ENCODE assay signal across 7 cellular contexts in genomic region chr3:172333042-172333377, GRCh38.
"Had no signal": no experiment of that assay in that cellular context is flagged by ENCODE, and none has a peak within 500 bp of the region (broad histone marks: within the 10 kb centered on the region; RNA-seq: fewer than 3 reads in every experiment).

No MANE protein-coding gene starts in this region.

- H3K9me3 ChIP-seq: heart right ventricle, right atrium auricular region, tibial nerve had no signal

- H3K4me3 Mint-ChIP-seq: activated naive CD8-positive, alpha-beta T cell treated with anti-CD3 and anti-CD28 coated beads, Interleukin-2, amount 10 ng/mL, durations not matched to agents 7 days and 5 days; activated T-cell treated with anti-CD3 and anti-CD28 coated beads, Interleukin-2, amount 50 U/mL, for 24 hours; T-helper 17 cell had no signal

- H3K9me3 Mint-ChIP-seq: activated naive CD8-positive, alpha-beta T cell treated with anti-CD3 and anti-CD28 coated beads, Interleukin-2, amount 10 ng/mL, durations not matched to agents 7 days and 5 days; activated T-cell treated with anti-CD3 and anti-CD28 coated beads, Interleukin-2, amount 50 U/mL, for 24 hours had no signal

- H3K4me3 ChIP-seq: heart right ventricle, right atrium auricular region, skin epidermis, tibial nerve had no signal

- H3K27me3 Mint-ChIP-seq: activated naive CD8-positive, alpha-beta T cell treated with anti-CD3 and anti-CD28 coated beads, Interleukin-2, amount 10 ng/mL, durations not matched to agents 7 days and 5 days; activated T-cell treated with anti-CD3 and anti-CD28 coated beads, Interleukin-2, amount 50 U/mL, for 24 hours; T-helper 17 cell had no signal

- H3K27me3 ChIP-seq: heart right ventricle, right atrium auricular region, tibial nerve had no signal

- H3K27ac Mint-ChIP-seq: activated naive CD8-positive, alpha-beta T cell treated with anti-CD3 and anti-CD28 coated beads, Interleukin-2, amount 10 ng/mL, durations not matched to agents 7 days and 5 days; activated T-cell treated with anti-CD3 and anti-CD28 coated beads, Interleukin-2, amount 50 U/mL, for 24 hours; T-helper 17 cell had no signal
